ENCODE assay signal across 8 cellular contexts in genomic region chr10:62726142-62726541, GRCh38.
A peak's percentile ranks its signal among the peaks of the same experiment; 100 is the strongest.
DNase-seq lines count a peak whose midpoint lies in the region; ATAC-seq and TF ChIP-seq lines count a peak whose summit lies in the region.

No MANE protein-coding gene starts in this region.

- H3K18ac ChIP-seq in neuronal stem cell (ENCODE audit: low read length), result no peak overlapping the region

- H3K27me3 ChIP-seq in neuronal stem cell (ENCODE audit: control insufficient read depth in 3 of 3, insufficient read depth in 3 of 3, low read depth in 1 of 3, low read length in 3 of 3), result no peaks in the 10 kb centered on the region
- no peaks in the 10 kb centered on the region for H3K27me3 ChIP-seq in adrenal gland

- no peak overlapping the region for H2BK15ac ChIP-seq in neuronal stem cell (ENCODE audit: low read length)

- H4K91ac ChIP-seq in neuronal stem cell (ENCODE audit: low read depth, low read length, poor library complexity), result no peak overlapping the region

- H3K27ac Mint-ChIP-seq in activated CD8-positive, alpha-beta T cell treated with anti-CD3 and anti-CD28 coated beads for 36 hours, result no peak overlapping the region

- H3K27me3 Mint-ChIP-seq in activated CD8-positive, alpha-beta T cell treated with anti-CD3 and anti-CD28 coated beads for 36 hours, result peaks cover 2% of the 10 kb centered on the region

- H3K9me3 ChIP-seq in neuronal stem cell (replicated peaks in 1 of 2; ENCODE audit: control insufficient read depth in 2 of 2, insufficient read depth in 1 of 2, low read depth in 1 of 2, low read length in 2 of 2), result no peaks in the 10 kb centered on the region
- H3K9me3 ChIP-seq in adrenal gland (replicated peaks in 1 of 3), result no peaks in the 10 kb centered on the region

- H3K14ac ChIP-seq in neuronal stem cell (ENCODE audit: low read length), result no peak overlapping the region

- DNase-seq in activated CD8-positive, alpha-beta T cell treated with anti-CD3 and anti-CD28 coated beads for 36 hours, result peak; percentile 90
- DNase-seq in stimulated activated CD4-positive, alpha-beta T cell treated with anti-CD3 and anti-CD28 coated beads, Interleukin-4, amount 100 ng/mL, for 48 hours (ENCODE audit: low read depth in 2 of 2), result peak; percentile 40 to 75
- DNase-seq in neuronal stem cell (ENCODE audit: low spot score) (no peak), LoVo (ENCODE audit: low spot score) (no peak), head of caudate nucleus (no peak), adrenal gland (no peak)

- ATAC-seq in GM19025 (IDR thresholded peaks at IDR 0.05; ENCODE audit: low read depth, unreplicated experiment), result peak; percentile 91
- peak; percentile 84 for ATAC-seq in HG02763 (IDR thresholded peaks at IDR 0.05; ENCODE audit: unreplicated experiment)
- ATAC-seq in activated CD8-positive, alpha-beta T cell treated with anti-CD3 and anti-CD28 coated beads for 36 hours, result peak; percentile 98

- no peak overlapping the region for H3K23ac ChIP-seq in neuronal stem cell (ENCODE audit: low read depth, low read length, poor library complexity)

- H3K4me1 Mint-ChIP-seq in activated CD8-positive, alpha-beta T cell treated with anti-CD3 and anti-CD28 coated beads for 36 hours (ENCODE audit: low read depth), result peaks cover 45% of the 10 kb centered on the region

- H2BK5ac ChIP-seq in neuronal stem cell (ENCODE audit: low read length), result no peak overlapping the region

- POLR2A ChIA-PET in activated CD8-positive, alpha-beta T cell treated with anti-CD3 and anti-CD28 coated beads for 36 hours (lab: Charles Lee), result interaction anchor here (0.9 kb wide), 1 partner anchor 112 kb away, joined by 3 read pairs; no protein-coding TSS in a partner anchor

- TF ChIP-seq CTCF in activated CD8-positive, alpha-beta T cell treated with anti-CD3 and anti-CD28 coated beads for 36 hours (IDR thresholded peaks at IDR 0.05), result no peak
- no peak for TF ChIP-seq CTCF in adrenal gland (IDR thresholded peaks at IDR 0.05)

- TF ChIP-seq POLR2A in adrenal gland (IDR thresholded peaks at IDR 0.05), result no peak

- H3K36me3 ChIP-seq in neuronal stem cell (replicated peaks in 1 of 2; ENCODE audit: control insufficient read depth in 2 of 2, insufficient read depth in 2 of 2, low read length in 2 of 2) (no peaks in the 10 kb centered on the region), adrenal gland (replicated peaks in 1 of 2) (no peaks in the 10 kb centered on the region)

- H2BK12ac ChIP-seq in neuronal stem cell (ENCODE audit: low read length), result no peak overlapping the region

- CTCF ChIA-PET in activated CD8-positive, alpha-beta T cell treated with anti-CD3 and anti-CD28 coated beads for 36 hours (lab: Charles Lee), result interaction anchor here (0.8 to 1.9 kb wide), 2 partner anchors 132 to 675 kb away, joined by 3 to 4 read pairs; no protein-coding TSS in a partner anchor

- H3K4me3 ChIP-seq in neuronal stem cell (ENCODE audit: low read length in 2 of 2) (no peak overlapping the region), adrenal gland (no peak overlapping the region)

- H3K79me1 ChIP-seq in neuronal stem cell (ENCODE audit: low read depth, low read length), result no peaks in the 10 kb centered on the region

- H2AFZ ChIP-seq in neuronal stem cell (ENCODE audit: low read length), result no peak overlapping the region

- intact Hi-C loops in activated CD8-positive, alpha-beta T cell treated with anti-CD3 and anti-CD28 coated beads for 36 hours (cut with micrococcal nuclease), result loop anchor here (5.0 kb wide), 1 partner anchor 114 kb away; no protein-coding TSS in a partner anchor
- intact Hi-C loops in head of caudate nucleus (cut with DNase I) (no loop called here), adrenal gland (cut with DNase I) (no loop called here)

- no peak overlapping the region for H4K8ac ChIP-seq in neuronal stem cell (ENCODE audit: low read depth, low read length)

- no peak overlapping the region for H3K4ac ChIP-seq in neuronal stem cell (ENCODE audit: low read length)

- no peaks in the 10 kb centered on the region for H3K36me3 Mint-ChIP-seq in activated CD8-positive, alpha-beta T cell treated with anti-CD3 and anti-CD28 coated beads for 36 hours (ENCODE audit: low read depth)

- H2BK120ac ChIP-seq in neuronal stem cell (ENCODE audit: low read depth, low read length), result no peak overlapping the region

- no peak overlapping the region for H3K4me3 Mint-ChIP-seq in activated CD8-positive, alpha-beta T cell treated with anti-CD3 and anti-CD28 coated beads for 36 hours

- H3K4me2 ChIP-seq in neuronal stem cell (ENCODE audit: insufficient read depth, low read length, poor library complexity, severe bottlenecking), result no peak overlapping the region

- no CpG with 5 or more reads among the region's 5 CpGs for WGBS in neuronal stem cell (ENCODE audit: extremely low coverage in 2 of 2, insufficient read length in 2 of 2, insufficient replicate concordance in 1 of 2), 2 donors
- 75 to 79% (median 76%) methylated on average over 3 to 5 of the region's 5 CpGs for WGBS in adrenal gland, 4 donors

- H3K27ac ChIP-seq in neuronal stem cell (replicated peaks; ENCODE audit: low read length) (no peak overlapping the region), adrenal gland (no peak overlapping the region)

- no peak overlapping the region for H2AK5ac ChIP-seq in neuronal stem cell (ENCODE audit: low read depth, low read length)

- H3K9ac ChIP-seq in neuronal stem cell (ENCODE audit: low read depth, low read length, poor library complexity), result no peak overlapping the region

- H3K4me1 ChIP-seq in neuronal stem cell (ENCODE audit: control insufficient read depth in 2 of 2, insufficient read depth in 1 of 2, low read depth in 1 of 2, low read length in 2 of 2) (peaks cover 0 to 21% of the 10 kb centered on the region in 2 donors), adrenal gland (replicated peaks in 1 of 2) (no peaks in the 10 kb centered on the region)

- H3K9me3 Mint-ChIP-seq in activated CD8-positive, alpha-beta T cell treated with anti-CD3 and anti-CD28 coated beads for 36 hours, result peaks cover 1% of the 10 kb centered on the region

Comparison
In these comparisons a context has a peak if more than half of its experiments do, and no peak if none do; other contexts are left out.
1. DNase-seq: peak in activated CD8-positive, alpha-beta T cell treated with anti-CD3 and anti-CD28 coated beads for 36 hours (single experiment) and stimulated activated CD4-positive, alpha-beta T cell treated with anti-CD3 and anti-CD28 coated beads, Interleukin-4, amount 100 ng/mL, for 48 hours (2 of 2); none in neuronal stem cell (single experiment), LoVo (single experiment), head of caudate nucleus (0 of 42) and adrenal gland (0 of 7).
2. Peak in every context shown above with its lines, with median percentiles within 50 percentile points of each other: ATAC-seq.